20 cellular contexts compared by ENCODE assay signal in genomic region chr12:56987011-56987410, GRCh38. TPM values are rescaled to one million over a fixed set of nuclear protein-coding genes. Genes with fewer than 3 reads are reported as not detected.
A peak's percentile ranks its signal among the peaks of the same experiment; 100 is the strongest.
DNase-seq lines count a peak whose midpoint lies in the region; ATAC-seq and TF ChIP-seq lines count a peak whose summit lies in the region.
"Had no signal": no experiment of that assay in that cellular context is flagged by ENCODE, and none has a peak within 500 bp of the region (broad histone marks: within the 10 kb centered on the region; RNA-seq: fewer than 3 reads in every experiment).

No MANE protein-coding gene starts in this region.

- DNase-seq in CD8-positive, alpha-beta T cell = no peak
- no peak for DNase-seq in RWPE2 (ENCODE audit: low spot score)
- DNase-seq in islet precursor cell = peak; percentile 44
- DNase-seq in activated T-helper 2 cell treated with anti-CD3 and anti-CD28 coated beads, Interferon-gamma antibody, Interleukin-2, Interleukin-4, amounts not matched to agents 10 μg/mL and 5 μg/mL and 100 μg/mL, durations not matched to agents 14 hours and 24 hours and 36 hours (ENCODE audit: low spot score) = no peak
- DNase-seq in NCI-H510A (lab: John Stamatoyannopoulos, UW) = no peak
- DNase-seq: KG1 had no signal

- H3K27ac Mint-ChIP-seq in CD8-positive, alpha-beta T cell = no peak overlapping the region
- H3K27ac Mint-ChIP-seq in activated T-helper 2 cell treated with anti-CD3 and anti-CD28 coated beads, Interferon-gamma antibody, Interleukin-2, Interleukin-4, amounts not matched to agents 10 μg/mL and 5 μg/mL and 100 μg/mL, durations not matched to agents 14 hours and 24 hours and 36 hours = no peak overlapping the region
- H3K27ac Mint-ChIP-seq: activated naive CD4-positive, alpha-beta T cell treated with anti-CD3 and anti-CD28 coated beads, Interleukin-2, amount 50 U/mL, for 72 hours; activated T-cell treated with anti-CD3 and anti-CD28 coated beads, Interleukin-2, amount 50 U/mL, for 72 hours had no signal

- no peak overlapping the region for H3K27ac ChIP-seq in CD8-positive, alpha-beta T cell (ENCODE audit: low read depth, low read length)
- H3K27ac ChIP-seq in RWPE2 (ENCODE audit: poor library complexity, severe bottlenecking) (peak overlapping the region; percentile 87), parathyroid adenoma (no peak overlapping the region)
- H3K27ac ChIP-seq: gastrocnemius medialis, upper lobe of right lung had no signal

- intact Hi-C loops in CD8-positive, alpha-beta T cell (cut with DNase I, micrococcal nuclease) = loop anchor here (1.0 to 5.0 kb wide), 3 partner anchors 146 to 475 kb away; no protein-coding TSS in a partner anchor
- intact Hi-C loops in activated T-helper 2 cell treated with anti-CD3 and anti-CD28 coated beads, Interferon-gamma antibody, Interleukin-2, Interleukin-4, amounts not matched to agents 10 μg/mL and 5 μg/mL and 100 μg/mL, durations not matched to agents 14 hours and 24 hours and 36 hours (cut with micrococcal nuclease) = loop anchor here (1.0 to 5.0 kb wide), 2 partner anchors 150 to 230 kb away; no protein-coding TSS in a partner anchor

- H3K27me3 ChIP-seq in CD8-positive, alpha-beta T cell (ENCODE audit: insufficient read depth, low read length) = no peaks in the 10 kb centered on the region
- H3K27me3 ChIP-seq in RWPE2 (ENCODE audit: insufficient read depth, poor library complexity, severe bottlenecking) (no peaks in the 10 kb centered on the region), parathyroid adenoma (ENCODE audit: control insufficient read depth, insufficient read depth, low read length) (no peaks in the 10 kb centered on the region)
- H3K27me3 ChIP-seq: dorsolateral prefrontal cortex, gastrocnemius medialis, upper lobe of right lung had no signal

- no peaks in the 10 kb centered on the region for H3K36me3 Mint-ChIP-seq in CD8-positive, alpha-beta T cell
- no peaks in the 10 kb centered on the region for H3K36me3 Mint-ChIP-seq in activated T-helper 2 cell treated with anti-CD3 and anti-CD28 coated beads, Interferon-gamma antibody, Interleukin-2, Interleukin-4, amounts not matched to agents 10 μg/mL and 5 μg/mL and 100 μg/mL, durations not matched to agents 14 hours and 24 hours and 36 hours (ENCODE audit: low read depth)
- H3K36me3 Mint-ChIP-seq: activated naive CD4-positive, alpha-beta T cell treated with anti-CD3 and anti-CD28 coated beads, Interleukin-2, amount 50 U/mL, for 72 hours had no signal

- peak overlapping the region; percentile 45 for H2AFZ ChIP-seq in parathyroid adenoma

- H3K9ac ChIP-seq in parathyroid adenoma = no peak overlapping the region

- peaks cover 11% of the 10 kb centered on the region for H3K4me1 Mint-ChIP-seq in CD8-positive, alpha-beta T cell (ENCODE audit: low read depth)
- H3K4me1 Mint-ChIP-seq in activated T-helper 2 cell treated with anti-CD3 and anti-CD28 coated beads, Interferon-gamma antibody, Interleukin-2, Interleukin-4, amounts not matched to agents 10 μg/mL and 5 μg/mL and 100 μg/mL, durations not matched to agents 14 hours and 24 hours and 36 hours (ENCODE audit: low read depth) = peaks cover 12% of the 10 kb centered on the region

- H3K4me1 ChIP-seq in CD8-positive, alpha-beta T cell (ENCODE audit: insufficient read depth, low read length) = peaks cover 4% of the 10 kb centered on the region
- H3K4me1 ChIP-seq in RWPE2 (ENCODE audit: insufficient read depth, poor library complexity, severe bottlenecking) (peaks cover 17% of the 10 kb centered on the region), parathyroid adenoma (peaks cover 7% of the 10 kb centered on the region)

- no peak overlapping the region for H3K4me3 ChIP-seq in CD8-positive, alpha-beta T cell (ENCODE audit: low read depth, low read length)
- H3K4me3 ChIP-seq in RWPE2 (ENCODE audit: severe bottlenecking) (no peak overlapping the region), parathyroid adenoma (ENCODE audit: low read depth, low read length) (no peak overlapping the region)
- H3K4me3 ChIP-seq: gastrocnemius medialis, upper lobe of right lung had no signal

- H3K27me3 Mint-ChIP-seq in CD8-positive, alpha-beta T cell (ENCODE audit: low read depth) = no peaks in the 10 kb centered on the region
- H3K27me3 Mint-ChIP-seq in activated T-helper 2 cell treated with anti-CD3 and anti-CD28 coated beads, Interferon-gamma antibody, Interleukin-2, Interleukin-4, amounts not matched to agents 10 μg/mL and 5 μg/mL and 100 μg/mL, durations not matched to agents 14 hours and 24 hours and 36 hours (ENCODE audit: low read depth) = peaks cover 6% of the 10 kb centered on the region

- CTCF ChIA-PET in CD8-positive, alpha-beta T cell (lab: Charles Lee) = interaction anchor here (1.0 to 4.1 kb wide), 12 partner anchors 10 to 579 kb away, joined by 3 to 78 read pairs (median 4); partner anchors contain the start of gene ZBTB39

- no peaks in the 10 kb centered on the region for H3K9me3 ChIP-seq in CD8-positive, alpha-beta T cell (ENCODE audit: low read length)
- H3K9me3 ChIP-seq in RWPE2 (ENCODE audit: severe bottlenecking) (no peaks in the 10 kb centered on the region), parathyroid adenoma (ENCODE audit: control insufficient read depth, low read length) (no peaks in the 10 kb centered on the region)
- H3K9me3 ChIP-seq: gastrocnemius medialis, upper lobe of right lung had no signal

- no peak overlapping the region for H3K4me2 ChIP-seq in parathyroid adenoma (ENCODE audit: low read length)

- no peak for TF ChIP-seq CTCF in CD8-positive, alpha-beta T cell (IDR thresholded peaks at IDR 0.05)
- TF ChIP-seq CTCF in RWPE2 (IDR thresholded peaks at IDR 0.05; ENCODE audit: poor library complexity, severe bottlenecking) (no peak), parathyroid adenoma (IDR thresholded peaks at IDR 0.05) (no peak)

- H3K36me3 ChIP-seq in CD8-positive, alpha-beta T cell (ENCODE audit: insufficient read depth, low read length) = no peaks in the 10 kb centered on the region
- H3K36me3 ChIP-seq in RWPE2 (ENCODE audit: low read depth) (no peaks in the 10 kb centered on the region), parathyroid adenoma (ENCODE audit: control insufficient read depth, insufficient read depth, low read length) (no peaks in the 10 kb centered on the region)
- H3K36me3 ChIP-seq: gastrocnemius medialis, upper lobe of right lung had no signal

- ATAC-seq in CD8-positive, alpha-beta T cell = no peak
- no peak for ATAC-seq in RWPE2 (ENCODE audit: low read depth)
- no peak for ATAC-seq in HG03354 (IDR thresholded peaks at IDR 0.05; ENCODE audit: poor library complexity, severe bottlenecking, unreplicated experiment)

- POLR2A ChIA-PET in CD8-positive, alpha-beta T cell (lab: Charles Lee) = no interaction called here

- H3K79me2 ChIP-seq in parathyroid adenoma = no peaks in the 10 kb centered on the region

- H3K4me3 Mint-ChIP-seq in CD8-positive, alpha-beta T cell = peak overlapping the region; percentile 49
- no peak overlapping the region for H3K4me3 Mint-ChIP-seq in activated T-helper 2 cell treated with anti-CD3 and anti-CD28 coated beads, Interferon-gamma antibody, Interleukin-2, Interleukin-4, amounts not matched to agents 10 μg/mL and 5 μg/mL and 100 μg/mL, durations not matched to agents 14 hours and 24 hours and 36 hours (ENCODE audit: low read depth)
- H3K4me3 Mint-ChIP-seq: activated T-cell treated with anti-CD3 and anti-CD28 coated beads, Interleukin-2, amount 50 U/mL, for 72 hours had no signal

- H3K9me3 Mint-ChIP-seq in CD8-positive, alpha-beta T cell = no peaks in the 10 kb centered on the region
- no peaks in the 10 kb centered on the region for H3K9me3 Mint-ChIP-seq in activated T-helper 2 cell treated with anti-CD3 and anti-CD28 coated beads, Interferon-gamma antibody, Interleukin-2, Interleukin-4, amounts not matched to agents 10 μg/mL and 5 μg/mL and 100 μg/mL, durations not matched to agents 14 hours and 24 hours and 36 hours
- H3K9me3 Mint-ChIP-seq: activated naive CD4-positive, alpha-beta T cell treated with anti-CD3 and anti-CD28 coated beads, Interleukin-2, amount 50 U/mL, for 72 hours; activated T-cell treated with anti-CD3 and anti-CD28 coated beads, Interleukin-2, amount 50 U/mL, for 72 hours had no signal

RNA-seq across cellular contexts. Expression of gene ZBTB39, which starts 19.3 kb away (rescaled TPM):
- total RNA-seq in CD8-positive, alpha-beta T cell = 10 to 100 TPM in 1 of 2 experiments, 1 to 10 TPM in 1; 9.9 to 11.3 TPM
- 10.5 and 10.6 TPM in 2 replicates for total RNA-seq in activated T-helper 2 cell treated with anti-CD3 and anti-CD28 coated beads, Interferon-gamma antibody, Interleukin-2, Interleukin-4, amounts not matched to agents 10 μg/mL and 5 μg/mL and 100 μg/mL, durations not matched to agents 14 hours and 24 hours and 36 hours

RNA-seq across cellular contexts. Expression of gene TAC3, which starts 29.3 kb away (rescaled TPM):
- not detected for total RNA-seq in CD8-positive, alpha-beta T cell
- not detected in 2 replicates for total RNA-seq in activated T-helper 2 cell treated with anti-CD3 and anti-CD28 coated beads, Interferon-gamma antibody, Interleukin-2, Interleukin-4, amounts not matched to agents 10 μg/mL and 5 μg/mL and 100 μg/mL, durations not matched to agents 14 hours and 24 hours and 36 hours
- total RNA-seq: aorta; CD4-positive, CD25-positive, alpha-beta regulatory T cell; gastrocnemius medialis; HT-29; kidney epithelial cell; lung microvascular endothelial cell; myocyte; upper lobe of right lung had no signal

RNA-seq across cellular contexts. Expression of gene RDH16, which starts 29.6 kb away (rescaled TPM):
- total RNA-seq in CD8-positive, alpha-beta T cell = under 1 TPM; 0.33 to 0.60 TPM
- total RNA-seq in activated T-helper 2 cell treated with anti-CD3 and anti-CD28 coated beads, Interferon-gamma antibody, Interleukin-2, Interleukin-4, amounts not matched to agents 10 μg/mL and 5 μg/mL and 100 μg/mL, durations not matched to agents 14 hours and 24 hours and 36 hours = 0.30 and 0.41 TPM in 2 replicates
- total RNA-seq: HT-29, kidney epithelial cell had no signal

RNA-seq across cellular contexts. Expression of gene SDR9C7, which starts 52.8 kb away (rescaled TPM):
- total RNA-seq in CD8-positive, alpha-beta T cell = not detected
- not detected in 2 replicates for total RNA-seq in activated T-helper 2 cell treated with anti-CD3 and anti-CD28 coated beads, Interferon-gamma antibody, Interleukin-2, Interleukin-4, amounts not matched to agents 10 μg/mL and 5 μg/mL and 100 μg/mL, durations not matched to agents 14 hours and 24 hours and 36 hours
- total RNA-seq: activated CD8-positive, alpha-beta memory T cell treated with anti-CD3 and anti-CD28 coated beads for 36 hours; activated naive CD4-positive, alpha-beta T cell treated with anti-CD3 and anti-CD28 coated beads, Interleukin-2, amount 50 U/mL, for 72 hours; CD4-positive, CD25-positive, alpha-beta regulatory T cell; HT-29; kidney epithelial cell; lung microvascular endothelial cell; myocyte; upper lobe of right lung had no signal
